ENCODE assay signal across 15 cellular contexts in genomic region chr20:63134201-63134612, GRCh38.
DNase-seq lines count a peak whose midpoint lies in the region; ATAC-seq and TF ChIP-seq lines count a peak whose summit lies in the region.
"Had no signal": no experiment of that assay in that cellular context is flagged by ENCODE, and none has a peak within 500 bp of the region (broad histone marks: within the 10 kb centered on the region; RNA-seq: fewer than 3 reads in every experiment).

No MANE protein-coding gene starts in this region.

- intact Hi-C loops in Right ventricle myocardium inferior (cut with DNase I) = no loop called here
- intact Hi-C loops in Right ventricle myocardium superior (cut with DNase I) = no loop called here
- intact Hi-C loops in testis (cut with DNase I; ENCODE audit: low total_unique reads) = no loop called here

- no peaks in the 10 kb centered on the region for H3K4me1 ChIP-seq in Karpas-422 (ENCODE audit: low read length)
- no peaks in the 10 kb centered on the region for H3K4me1 ChIP-seq in testis

- no peak overlapping the region for H3K4me3 ChIP-seq in Karpas-422 (ENCODE audit: low read length)
- H3K4me3 ChIP-seq in testis = no peak overlapping the region
- H3K4me3 ChIP-seq: skin epidermis had no signal

- H3K4me2 ChIP-seq in Karpas-422 (ENCODE audit: low read depth, low read length, poor library complexity, severe bottlenecking) = no peak overlapping the region

- H3K27me3 ChIP-seq in Karpas-422 (ENCODE audit: low read length) (no peaks in the 10 kb centered on the region), testis (no peaks in the 10 kb centered on the region)

- H3K27ac ChIP-seq in Karpas-422 (ENCODE audit: low read length) (no peak overlapping the region), testis (no peak overlapping the region)
- H3K27ac ChIP-seq: skin epidermis had no signal

- TF ChIP-seq POLR2A in testis (IDR thresholded peaks at IDR 0.05) = no peak

- H3K9me2 ChIP-seq in Karpas-422 (replicated peaks; ENCODE audit: insufficient read depth, low read length) = no peaks in the 10 kb centered on the region

- no peaks in the 10 kb centered on the region for H3K79me2 ChIP-seq in Karpas-422 (ENCODE audit: low read length)

- H4K20me1 ChIP-seq in Karpas-422 (ENCODE audit: insufficient read depth, low read depth, low read length) = no peaks in the 10 kb centered on the region

- no peaks in the 10 kb centered on the region for H3K9me3 ChIP-seq in Karpas-422 (ENCODE audit: low read length)
- no peaks in the 10 kb centered on the region for H3K9me3 ChIP-seq in testis

- H3K36me3 ChIP-seq in Karpas-422 (ENCODE audit: insufficient read depth, low read length) (no peaks in the 10 kb centered on the region), testis (ENCODE audit: low read depth, missing control alignments) (no peaks in the 10 kb centered on the region)

- no peak overlapping the region for H3K9ac ChIP-seq in Karpas-422 (ENCODE audit: low read length)

- DNase-seq in Right ventricle myocardium inferior (ENCODE audit: missing footprints) (peak; percentile 55), Right ventricle myocardium superior (no peak), Karpas-422 (peak; percentile 65), iPS-NIHi11 (ENCODE audit: low spot score) (peak; percentile 67), testis (peak; percentile 59), medulla oblongata (ENCODE audit: extremely low spot score) (no peak), anterior cingulate cortex (lab: John Stamatoyannopoulos, UW) (no peak)
- DNase-seq: effector memory CD8-positive, alpha-beta T cell; mesenchymal stem cell; NCI-H2029; NCI-H774; nucleus accumbens; RPMI8226 had no signal

- H2AFZ ChIP-seq in Karpas-422 (ENCODE audit: low read length) = no peak overlapping the region

- TF ChIP-seq CTCF in testis (IDR thresholded peaks at IDR 0.05) = no peak

- 70% methylated on average over 12 to 19 of the region's 19 CpGs for WGBS in testis, 2 donors

- no peak for ATAC-seq in Right ventricle myocardium inferior
- ATAC-seq in Right ventricle myocardium superior (ENCODE audit: poor library complexity) = no peak
- ATAC-seq in HG02763 (IDR thresholded peaks at IDR 0.05; ENCODE audit: unreplicated experiment) = no peak

Comparison
In these comparisons a context has a peak if more than half of its experiments do, and no peak if none do; other contexts are left out.
1. DNase-seq: peak in Right ventricle myocardium inferior (single experiment), Karpas-422 (single experiment), iPS-NIHi11 (single experiment) and testis (single experiment); none in Right ventricle myocardium superior (single experiment), medulla oblongata (single experiment) and anterior cingulate cortex (0 of 58).